In genomic region chr13:73025212-73026012, GRCh38 we compare ENCODE assay signal across 1 cellular context.
TF ChIP-seq lines count a peak whose summit lies in the region.

No MANE protein-coding gene starts in this region.

TF ChIP-seq in GM12878, 131 proteins besides CTCF, POLR2A, EP300 and RAD21 (continued from another document):
- TF ChIP-seq ATF2 (IDR thresholded peaks at IDR 0.05; ENCODE audit: low read length) (peak; percentile 33; the same call in 1 of the 2 replicates), RCOR1 (conservative IDR thresholded peaks at IDR 0.05; ENCODE audit: low read depth, low read length) (no peak), ZSCAN29 (IDR thresholded peaks at IDR 0.05) (no peak), TCF7 (IDR thresholded peaks at IDR 0.05; ENCODE audit: borderline replicate concordance) (no peak), RUNX3 (IDR thresholded peaks at IDR 0.05; ENCODE audit: low read length) (peak; percentile 43; the same call in 1 of the 2 replicates), BRCA1 (IDR thresholded peaks at IDR 0.05; ENCODE audit: low read depth, low read length) (no peak), NFIC (IDR thresholded peaks at IDR 0.05; ENCODE audit: low read depth, low read length) (peak; percentile 62; the same call in 1 of the 2 replicates), CREM (IDR thresholded peaks at IDR 0.05; ENCODE audit: low read depth) (peak; percentile 59; the same call in 1 of the 2 replicates), SPI1 (IDR thresholded peaks at IDR 0.05; ENCODE audit: borderline replicate concordance, insufficient read depth, low read depth, low read length) (no peak), SIN3A (IDR thresholded peaks at IDR 0.05; ENCODE audit: low read depth, low read length) (no peak), JUNB (IDR thresholded peaks at IDR 0.05) (peak; percentile 42; the same call in 1 of the 2 replicates), ATF7 (IDR thresholded peaks at IDR 0.05; ENCODE audit: low read depth) (0 out of 2 replicates have a peak, but pooled peaks have one; percentile 32), ASH2L (IDR thresholded peaks at IDR 0.05; ENCODE audit: borderline replicate concordance, low read depth) (no peak), EZH2 (IDR thresholded peaks at IDR 0.05; ENCODE audit: borderline replicate concordance, control insufficient read depth, low read depth, low read length) (no peak), POU2F2 (IDR thresholded peaks at IDR 0.05; ENCODE audit: borderline replicate concordance, low read depth, low read length) (no peak), MAX (IDR thresholded peaks at IDR 0.05; ENCODE audit: low read depth, low read length) (no peak), ETV6 (conservative IDR thresholded peaks at IDR 0.05 in 1 of 2, IDR thresholded peaks at IDR 0.05 in 1 of 2; ENCODE audit: borderline replicate concordance in 1 of 2, low read depth in 1 of 2) (peak in 1 of 2 experiments; percentile 89; a peak in 2 of 4 replicates), E2F4 (IDR thresholded peaks at IDR 0.05; ENCODE audit: low read depth, low read length) (no peak), MLLT1 (IDR thresholded peaks at IDR 0.05) (no peak), PAX8 (IDR thresholded peaks at IDR 0.05) (no peak), WRNIP1 (IDR thresholded peaks at IDR 0.05; ENCODE audit: borderline replicate concordance, low read depth, low read length) (no peak)
